1 cellular context compared by ENCODE assay signal in genomic region chr12:65561798-65562382, GRCh38.
TF ChIP-seq lines count a peak whose summit lies in the region.

No MANE protein-coding gene starts in this region.

TF ChIP-seq in K562, 482 proteins besides CTCF, POLR2A, EP300 and RAD21 (continued from another document):
- TF ChIP-seq CHD7 (IDR thresholded peaks at IDR 0.05; ENCODE audit: low read depth, low read length) (no peak), SPI1 (IDR thresholded peaks at IDR 0.05; ENCODE audit: borderline replicate concordance, low read depth, low read length) (no peak), SAP30 (IDR thresholded peaks at IDR 0.05; ENCODE audit: borderline replicate concordance, insufficient read depth, low read depth, low read length, poor library complexity, severe bottlenecking) (no peak), KDM1A (IDR thresholded peaks at IDR 0.05) (no peak), ETS1 (conservative IDR thresholded peaks at IDR 0.05; ENCODE audit: control insufficient read depth, low read depth, low read length) (no peak), NFRKB (IDR thresholded peaks at IDR 0.05; ENCODE audit: low read depth) (no peak), ZNF239 (CRISPR knock-in tag; IDR thresholded peaks at IDR 0.05) (peak; percentile 78), NCOA6 (IDR thresholded peaks at IDR 0.05) (no peak), MEF2D (tag; conservative IDR thresholded peaks at IDR 0.05; ENCODE audit: low read depth) (peak; percentile 57; the same call in 1 of the 2 replicates), ZNF639 (CRISPR knock-in tag; conservative IDR thresholded peaks at IDR 0.05 in 1 of 2, IDR thresholded peaks at IDR 0.05 in 1 of 2) (peak in 1 of 2 experiments; percentile 85; a peak in 1 of 4 replicates)
- TF ChIP-seq, protein P1, sequence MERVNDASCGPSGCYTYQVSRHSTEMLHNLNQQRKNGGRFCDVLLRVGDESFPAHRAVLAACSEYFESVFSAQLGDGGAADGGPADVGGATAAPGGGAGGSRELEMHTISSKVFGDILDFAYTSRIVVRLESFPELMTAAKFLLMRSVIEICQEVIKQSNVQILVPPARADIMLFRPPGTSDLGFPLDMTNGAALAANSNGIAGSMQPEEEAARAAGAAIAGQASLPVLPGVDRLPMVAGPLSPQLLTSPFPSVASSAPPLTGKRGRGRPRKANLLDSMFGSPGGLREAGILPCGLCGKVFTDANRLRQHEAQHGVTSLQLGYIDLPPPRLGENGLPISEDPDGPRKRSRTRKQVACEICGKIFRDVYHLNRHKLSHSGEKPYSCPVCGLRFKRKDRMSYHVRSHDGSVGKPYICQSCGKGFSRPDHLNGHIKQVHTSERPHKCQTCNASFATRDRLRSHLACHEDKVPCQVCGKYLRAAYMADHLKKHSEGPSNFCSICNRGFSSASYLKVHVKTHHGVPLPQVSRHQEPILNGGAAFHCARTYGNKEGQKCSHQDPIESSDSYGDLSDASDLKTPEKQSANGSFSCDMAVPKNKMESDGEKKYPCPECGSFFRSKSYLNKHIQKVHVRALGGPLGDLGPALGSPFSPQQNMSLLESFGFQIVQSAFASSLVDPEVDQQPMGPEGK (CRISPR knock-in tag; IDR thresholded peaks at IDR 0.05; ENCODE audit: borderline replicate concordance), result 0 out of 2 replicates have a peak, but pooled peaks have one; percentile 54
